Comparison of ENCODE assay signal across 27 cellular contexts in the genomic region with DNA sequence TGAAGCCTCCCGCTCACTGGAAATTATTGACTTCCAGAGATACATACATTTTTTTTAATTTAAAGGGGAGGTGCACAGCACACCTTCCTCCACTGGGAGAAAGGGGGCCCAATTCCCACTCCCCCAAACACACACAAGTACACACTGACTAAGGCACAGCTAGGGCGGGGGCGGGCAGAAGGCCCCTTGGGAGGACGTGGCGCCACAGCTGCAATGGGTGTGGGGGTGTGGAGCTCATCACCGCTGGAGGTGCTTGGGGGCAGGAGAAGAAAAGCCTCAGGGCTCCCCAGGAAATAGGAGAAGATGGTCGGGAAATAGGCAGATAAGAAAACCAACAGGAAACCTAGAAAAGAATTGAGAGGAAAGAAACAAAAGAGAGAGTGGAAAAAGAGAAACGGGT.
DNase-seq lines count a peak whose midpoint lies in the region; ATAC-seq, FAIRE-seq and TF ChIP-seq lines count a peak whose summit lies in the region.
"Had no signal": no experiment of that assay in that cellular context is flagged by ENCODE, and none has a peak within 500 bp of the region (broad histone marks: within the 10 kb centered on the region; RNA-seq: fewer than 3 reads in every experiment).

No MANE protein-coding gene starts in this region.

- POLR2A ChIA-PET in K562 (lab: Yijun Ruan, JAX) (no interaction called here), PC-3 (lab: Charles Lee; ENCODE audit: unreplicated experiment) (no interaction called here)

- no peaks in the 10 kb centered on the region for H3F3A ChIP-seq in PC-3 (ENCODE audit: low read length, unreplicated experiment)

- H3K36me3 ChIP-seq in BLaER1 treated with 17β-estradiol and CSF1 and Interleukin-3, amounts not matched to agents 10 nM and 100 nM = no peaks in the 10 kb centered on the region
- no peaks in the 10 kb centered on the region for H3K36me3 ChIP-seq in K562 (ENCODE audit: control insufficient read depth, insufficient read depth, low read length)
- no peaks in the 10 kb centered on the region for H3K36me3 ChIP-seq in neuronal stem cell (replicated peaks in 1 of 2; ENCODE audit: control insufficient read depth in 2 of 2, insufficient read depth in 2 of 2, low read length in 2 of 2)
- no peaks in the 10 kb centered on the region for H3K36me3 ChIP-seq in PC-3 (ENCODE audit: low read depth, low read length)
- H3K36me3 ChIP-seq in mucosa of descending colon (ENCODE audit: low read depth) = no peaks in the 10 kb centered on the region
- H3K36me3 ChIP-seq: BE2C had no signal

- H3K79me2 ChIP-seq in K562 (ENCODE audit: control insufficient read depth, insufficient read depth, low read length) (no peaks in the 10 kb centered on the region), PC-3 (ENCODE audit: low read length) (no peaks in the 10 kb centered on the region)

- no peak overlapping the region for H3K4me3 ChIP-seq in BLaER1 treated with 17β-estradiol and CSF1 and Interleukin-3, amounts not matched to agents 10 nM and 100 nM
- H3K4me3 ChIP-seq in NB4 (ENCODE audit: low read depth, low read length) (no peak overlapping the region), K562 (no peak overlapping the region), neuronal stem cell (ENCODE audit: low read length in 2 of 2) (no peak overlapping the region), PC-3 (ENCODE audit: low read length) (no peak overlapping the region), mucosa of descending colon (no peak overlapping the region)
- H3K4me3 ChIP-seq: A549, GM23248 had no signal

- H2BK5ac ChIP-seq in neuronal stem cell (ENCODE audit: low read length) = no peak overlapping the region

- no peak overlapping the region for H2BK12ac ChIP-seq in neuronal stem cell (ENCODE audit: low read length)

- no peak overlapping the region for H2BK15ac ChIP-seq in neuronal stem cell (ENCODE audit: low read length)

- H3K4ac ChIP-seq in neuronal stem cell (ENCODE audit: low read length) = no peak overlapping the region

- no peak for TF ChIP-seq EP300 in K562 (IDR thresholded peaks at IDR 0.05; ENCODE audit: low read length)

- H3K14ac ChIP-seq in neuronal stem cell (ENCODE audit: low read length) = no peak overlapping the region

- FAIRE-seq in K562 (lab: Jason Lieb, UNC) = peak; percentile 42
- FAIRE-seq: A549, D721Med, GM12891, GM18507, GM19239, H1 had no signal

- peak overlapping the region; percentile 65 for H2AFZ ChIP-seq in K562 (ENCODE audit: low read depth, low read length)
- no peak overlapping the region for H2AFZ ChIP-seq in neuronal stem cell (ENCODE audit: low read length)
- no peak overlapping the region for H2AFZ ChIP-seq in PC-3 (ENCODE audit: low read length)
- H2AFZ ChIP-seq: GM23248 had no signal

- H2BK120ac ChIP-seq in neuronal stem cell (ENCODE audit: low read depth, low read length) = no peak overlapping the region

- no TSS peak for BruUV-seq in K562 (replicated peaks; lab: Mats Ljungman, UMichigan)
- BruUV-seq in PC-3 (replicated peaks; lab: Mats Ljungman, UMichigan) = no TSS peak

- TF ChIP-seq RAD21 in K562 (CRISPR knock-in tag; conservative IDR thresholded peaks at IDR 0.05 in 1 of 2, IDR thresholded peaks at IDR 0.05 in 1 of 2) = no peak

- peaks cover 0 to 12% (median 9%) of the 10 kb centered on the region in 10 experiments; a peak in 13 of 20 replicates for H3K4me1 ChIP-seq in BLaER1 treated with 17β-estradiol and CSF1 and Interleukin-3, amounts not matched to agents 10 nM and 100 nM
- H3K4me1 ChIP-seq in K562 (replicated peaks in 1 of 2; ENCODE audit: control insufficient read depth in 2 of 2, insufficient read depth in 2 of 2, low read length in 2 of 2) = peaks cover 0 to 13% of the 10 kb centered on the region in 2 experiments; a peak in 3 of 5 replicates
- H3K4me1 ChIP-seq in neuronal stem cell (ENCODE audit: control insufficient read depth in 2 of 2, insufficient read depth in 1 of 2, low read depth in 1 of 2, low read length in 2 of 2) = peaks cover 0 to 4% of the 10 kb centered on the region in 2 donors
- no peaks in the 10 kb centered on the region for H3K4me1 ChIP-seq in PC-3 (ENCODE audit: insufficient read depth, low read length)
- no peaks in the 10 kb centered on the region for H3K4me1 ChIP-seq in mucosa of descending colon (ENCODE audit: low read depth)
- H3K4me1 ChIP-seq: A549, BE2C, Caco-2 had no signal

- H3K79me1 ChIP-seq in neuronal stem cell (ENCODE audit: low read depth, low read length) = no peaks in the 10 kb centered on the region

- CTCF ChIA-PET in K562 (lab: Yijun Ruan, JAX; ENCODE audit: low intra/inter-chr PET ratio) (no interaction called here), PC-3 (lab: Charles Lee) (no interaction called here)

- in situ Hi-C loops in K562 (cut with MboI) = no loop called here

- no peak overlapping the region for H4K8ac ChIP-seq in neuronal stem cell (ENCODE audit: low read depth, low read length)

- H3K9me2 ChIP-seq in PC-3 (replicated peaks; ENCODE audit: low read length) = no peaks in the 10 kb centered on the region

- no peaks in the 10 kb centered on the region for H4K20me1 ChIP-seq in BLaER1 treated with 17β-estradiol and CSF1 and Interleukin-3, amounts not matched to agents 10 nM and 100 nM
- H4K20me1 ChIP-seq in K562 (replicated peaks; ENCODE audit: control insufficient read depth, insufficient read depth, low read length) = no peaks in the 10 kb centered on the region
- H4K20me1 ChIP-seq in PC-3 (ENCODE audit: low read length) = no peaks in the 10 kb centered on the region

- no peaks in the 10 kb centered on the region for H3K27me3 ChIP-seq in BLaER1 treated with 17β-estradiol and CSF1 and Interleukin-3, amounts not matched to agents 10 nM and 100 nM
- H3K27me3 ChIP-seq in K562 (ENCODE audit: control insufficient read depth in 2 of 2, insufficient read depth in 2 of 2, low read length in 2 of 2) (peaks cover 0 to 7% of the 10 kb centered on the region in 2 experiments; a peak in 2 of 5 replicates), neuronal stem cell (ENCODE audit: control insufficient read depth in 3 of 3, insufficient read depth in 3 of 3, low read depth in 1 of 3, low read length in 3 of 3) (no peaks in the 10 kb centered on the region), PC-3 (ENCODE audit: low read length) (peaks cover 20% of the 10 kb centered on the region)
- H3K27me3 ChIP-seq: BE2C had no signal

- peak; percentile 62 for ATAC-seq in K562
- ATAC-seq in PC-3 = no peak
- no peak for ATAC-seq in mucosa of descending colon
- ATAC-seq in HG02885 (IDR thresholded peaks at IDR 0.05; ENCODE audit: poor library complexity, unreplicated experiment) = no peak
- ATAC-seq: A549; CD8-positive, alpha-beta T cell; HCT116 had no signal

- no peak overlapping the region for H4K91ac ChIP-seq in neuronal stem cell (ENCODE audit: low read depth, low read length, poor library complexity)

- H2AK5ac ChIP-seq in neuronal stem cell (ENCODE audit: low read depth, low read length) = no peak overlapping the region

- no peak for TF ChIP-seq CTCF in NB4 (IDR thresholded peaks at IDR 0.05; ENCODE audit: low read depth, low read length)
- no peak for TF ChIP-seq CTCF in K562 (IDR thresholded peaks at IDR 0.05 in 2 of 3, conservative IDR thresholded peaks at IDR 0.05 in 1 of 3; ENCODE audit: insufficient read depth in 2 of 3, low read depth in 1 of 3, low read length in 3 of 3)
- no peak for TF ChIP-seq CTCF in PC-3 (conservative IDR thresholded peaks at IDR 0.05; ENCODE audit: low read depth, low read length)
- TF ChIP-seq CTCF in mucosa of descending colon (IDR thresholded peaks at IDR 0.05) = no peak

- H3K9me1 ChIP-seq in K562 (ENCODE audit: control insufficient read depth, insufficient read depth, low read length) = no peaks in the 10 kb centered on the region

- peak overlapping the region; percentile 58 for H3K18ac ChIP-seq in neuronal stem cell (ENCODE audit: low read length)

- TF ChIP-seq POLR2A in NB4 (IDR thresholded peaks at IDR 0.05; ENCODE audit: extremely low read depth, insufficient read length) (no peak), K562 (conservative IDR thresholded peaks at IDR 0.05) (no peak)

- H3K4me2 ChIP-seq in BLaER1 treated with 17β-estradiol and CSF1 and Interleukin-3, amounts not matched to agents 10 nM and 100 nM = peak overlapping the region in 10 of 11 experiments; percentile 1 to 56 (median 24); a peak in 8 of 22 replicates
- H3K4me2 ChIP-seq in K562 (ENCODE audit: insufficient read depth, low read length) = no peak overlapping the region
- no peak overlapping the region for H3K4me2 ChIP-seq in neuronal stem cell (ENCODE audit: insufficient read depth, low read length, poor library complexity, severe bottlenecking)
- no peak overlapping the region for H3K4me2 ChIP-seq in PC-3 (ENCODE audit: low read length)
- H3K4me2 ChIP-seq: A549 had no signal

- 9% methylated on average over 5 of the region's 8 CpGs for WGBS in K562 (ENCODE audit: insufficient coverage, low coverage, missing lambda C conversion rate)
- WGBS in neuronal stem cell (ENCODE audit: extremely low coverage in 2 of 2, insufficient read length in 2 of 2, insufficient replicate concordance in 1 of 2), 2 donors = no CpG with 5 or more reads among the region's 8 CpGs

- H3K23ac ChIP-seq in neuronal stem cell (ENCODE audit: low read depth, low read length, poor library complexity) = no peak overlapping the region

- peaks cover 17 to 30% (median 23%) of the 10 kb centered on the region in 11 experiments for H3K9me3 ChIP-seq in BLaER1 treated with 17β-estradiol and CSF1 and Interleukin-3, amounts not matched to agents 10 nM and 100 nM (replicated peaks in 1 of 11)
- H3K9me3 ChIP-seq in K562 (replicated peaks; ENCODE audit: control insufficient read depth, insufficient read depth, low read depth, low read length) (no peaks in the 10 kb centered on the region), neuronal stem cell (replicated peaks in 1 of 2; ENCODE audit: control insufficient read depth in 2 of 2, insufficient read depth in 1 of 2, low read depth in 1 of 2, low read length in 2 of 2) (peaks cover 0 to 2% of the 10 kb centered on the region in 2 donors), PC-3 (ENCODE audit: low read length) (no peaks in the 10 kb centered on the region), mucosa of descending colon (peaks cover 15% of the 10 kb centered on the region)
- H3K9me3 ChIP-seq: A549, BE2C, Caco-2 had no signal

- peak; percentile 29 for DNase-seq in NB4 (ENCODE audit: low read depth)
- DNase-seq in K562 (ENCODE audit: extremely low read depth in 1 of 4, low spot score in 3 of 4) = peak in 3 of 4 experiments; percentile 14 to 38 (median 22)
- no peak for DNase-seq in neuronal stem cell (ENCODE audit: low spot score)
- no peak for DNase-seq in PC-3
- DNase-seq in mucosa of descending colon = no peak
- DNase-seq: 8988T; ACHN; AML-193; Caco-2; CD4-positive, CD25-positive, alpha-beta regulatory T cell; CD8-positive, alpha-beta T cell; DMS 273 treated with DMSO at 0.1 percent for 48 hours; DMS79; GF-D8; GM23248; H7 had no signal

- no peak overlapping the region for H3K9ac ChIP-seq in BLaER1 treated with 17β-estradiol and CSF1 and Interleukin-3, amounts not matched to agents 10 nM and 100 nM
- H3K9ac ChIP-seq in K562 (ENCODE audit: insufficient read depth in 1 of 2, low read depth in 2 of 2, low read length in 2 of 2) (no peak overlapping the region), neuronal stem cell (ENCODE audit: low read depth, low read length, poor library complexity) (no peak overlapping the region), PC-3 (ENCODE audit: low read length) (no peak overlapping the region)
- H3K9ac ChIP-seq: GM23248 had no signal

- intact Hi-C loops in K562 (cut with micrococcal nuclease) (no loop called here), PC-3 (cut with micrococcal nuclease) (no loop called here), mucosa of descending colon (cut with DNase I, micrococcal nuclease) (no loop called here)

- H3K27ac ChIP-seq in BLaER1 treated with 17β-estradiol and CSF1 and Interleukin-3, amounts not matched to agents 10 nM and 100 nM = peak overlapping the region in 2 of 11 experiments; percentile 21 to 44; a peak in 2 of 22 replicates
- H3K27ac ChIP-seq in K562 (ENCODE audit: extremely low read depth, low read depth, low read length) (no peak overlapping the region), neuronal stem cell (replicated peaks; ENCODE audit: low read length) (no peak overlapping the region), PC-3 (ENCODE audit: low read length) (no peak overlapping the region)
- H3K27ac ChIP-seq: A549, C4-2B, GM23248 had no signal

Comparison
In these comparisons a context has a peak if more than half of its experiments do, and no peak if none do; other contexts are left out.
1. H3K4me2 ChIP-seq: peak in BLaER1 treated with 17β-estradiol and CSF1 and Interleukin-3, amounts not matched to agents 10 nM and 100 nM (10 of 11); none in K562 (single experiment), neuronal stem cell (single experiment) and PC-3 (single experiment).
2. DNase-seq: peak in NB4 (single experiment) and K562 (3 of 4); none in neuronal stem cell (single experiment), PC-3 (single experiment) and mucosa of descending colon (0 of 3).